ENCODE assay signal across 8 cellular contexts in genomic region chr1:1324524-1325287, GRCh38. TPM values are rescaled to one million over a fixed set of nuclear protein-coding genes. Genes with fewer than 3 reads are reported as not detected.
DNase-seq lines count a peak whose midpoint lies in the region; ATAC-seq and TF ChIP-seq lines count a peak whose summit lies in the region.

Gene CPTP, plus strand, starts transcription at chr1:1324802. Its CDS starts 2,109 bp downstream, at chr1:1326911.
Gene INTS11, minus strand, starts transcription at chr1:1324660. Its CDS starts 52 bp downstream, at chr1:1324608.

- TF ChIP-seq CTCF in GM13976 (IDR thresholded peaks at IDR 0.05; ENCODE audit: borderline replicate concordance, control extremely low read depth, extremely low read depth, insufficient read depth, missing control alignments) (no peak), vagina (IDR thresholded peaks at IDR 0.05) (no peak)

- in situ Hi-C loops in GM13976 (cut with MboI; ENCODE audit: low sequenced_read_pairs, unreplicated experiment) = no loop called here

- intact Hi-C loops in T-helper 2 cell treated with Interferon-gamma antibody and Interleukin-4, amounts not matched to agents 100 ng/mL and 5 ng/mL, for 36 hours (cut with micrococcal nuclease) = loop anchor here (1.0 kb wide), 1 partner anchor 19 kb away; no protein-coding TSS in a partner anchor
- intact Hi-C loops in right cardiac atrium (cut with DNase I) = no loop called here
- intact Hi-C loops in vagina (cut with DNase I) = no loop called here

- no peaks in the 10 kb centered on the region for H3K9me3 ChIP-seq in right cardiac atrium (ENCODE audit: control insufficient read depth, low read length)
- H3K9me3 ChIP-seq in vagina = no peaks in the 10 kb centered on the region

- H3K27me3 ChIP-seq in right cardiac atrium (ENCODE audit: control insufficient read depth, insufficient read depth) (no peaks in the 10 kb centered on the region), rectal smooth muscle tissue (ENCODE audit: control insufficient read depth, insufficient read depth, low read length) (no peaks in the 10 kb centered on the region), vagina (no peaks in the 10 kb centered on the region)

- H3K4me1 ChIP-seq in right cardiac atrium (ENCODE audit: control insufficient read depth, insufficient read depth, low read length) (no peaks in the 10 kb centered on the region), rectal smooth muscle tissue (ENCODE audit: control insufficient read depth, insufficient read depth, low read length) (peaks cover 11% of the 10 kb centered on the region), vagina (peaks cover 57% of the 10 kb centered on the region)

- peaks cover 11% of the 10 kb centered on the region for H3K36me3 ChIP-seq in rectal smooth muscle tissue (ENCODE audit: control insufficient read depth, insufficient read depth, low read length)
- peaks cover 0 to 24% of the 10 kb centered on the region in 2 donors for H3K36me3 ChIP-seq in vagina

- peak; percentile 73 for ATAC-seq in HG02759 (IDR thresholded peaks at IDR 0.05; ENCODE audit: unreplicated experiment)
- peak; percentile 83 to 87 for ATAC-seq in right cardiac atrium

- under 1% methylated on average over 84 of the region's 84 CpGs for WGBS in right cardiac atrium

- H3K27ac ChIP-seq in right cardiac atrium (ENCODE audit: low read length) = peak within 1 kb of the TSS; percentile 58
- H3K27ac ChIP-seq in rectal smooth muscle tissue (ENCODE audit: low read depth, low read length) = peak within 1 kb of the TSS; percentile 83
- peak within 1 kb of the TSS; percentile 86 for H3K27ac ChIP-seq in vagina

- peak in 1 of 2 donors; percentile 0 for TF ChIP-seq POLR2A in vagina (IDR thresholded peaks at IDR 0.05)

- peak within 1 kb of the TSS; percentile 85 for H3K9ac ChIP-seq in rectal smooth muscle tissue (ENCODE audit: low read length)

- DNase-seq in GM13976 (ENCODE audit: low spot score) (peak; percentile 99), NCI-H1417 (lab: John Stamatoyannopoulos, UW) (peak; percentile 86 to 95 (median 93)), anterior cingulate cortex (lab: John Stamatoyannopoulos, UW) (peak in 57 of 58 donors; percentile 43 to 92 (median 87)), right cardiac atrium (peak; percentile 96 to 98 (median 98)), vagina (ENCODE audit: extremely low spot score in 2 of 2) (no peak)

- H3K4me3 ChIP-seq in right cardiac atrium (ENCODE audit: low read length) (peak within 1 kb of the TSS; percentile 78), rectal smooth muscle tissue (ENCODE audit: low read length) (peak within 1 kb of the TSS; percentile 90), vagina (peak within 1 kb of the TSS; percentile 83 to 97)

RNA-seq across cellular contexts. Expression of gene CPTP, which starts in this region (rescaled TPM):
- total RNA-seq in T-helper 2 cell treated with Interferon-gamma antibody and Interleukin-4, amounts not matched to agents 100 ng/mL and 5 ng/mL, for 36 hours = 20.0 and 20.7 TPM in 2 replicates
- total RNA-seq in right cardiac atrium (10 to 100 TPM; 24.0 to 29.0 (median 27.0) TPM), vagina (20.9 TPM)
- 53.9 TPM for polyA plus RNA-seq in right cardiac atrium

RNA-seq across cellular contexts. Expression of gene INTS11, which starts in this region (rescaled TPM):
- 115 and 116 TPM in 2 replicates for total RNA-seq in T-helper 2 cell treated with Interferon-gamma antibody and Interleukin-4, amounts not matched to agents 100 ng/mL and 5 ng/mL, for 36 hours
- total RNA-seq in right cardiac atrium (10 to 100 TPM; 53.1 to 61.7 (median 58.7) TPM), vagina (142 TPM)
- polyA plus RNA-seq in right cardiac atrium = 70.3 TPM

Comparison
In these comparisons a context has a peak if more than half of its experiments do, and no peak if none do; other contexts are left out.
1. DNase-seq: peak in GM13976 (single experiment), NCI-H1417 (3 of 3), anterior cingulate cortex (57 of 58) and right cardiac atrium (3 of 3); none in vagina (0 of 2).
2. Peak in every context shown above with its lines, with median percentiles within 50 percentile points of each other: H3K27ac ChIP-seq and H3K4me3 ChIP-seq.